25 cellular contexts compared by ENCODE assay signal in genomic region chr10:75003891-75004290, GRCh38.
"Had no signal": no experiment of that assay in that cellular context is flagged by ENCODE, and none has a peak within 500 bp of the region (broad histone marks: within the 10 kb centered on the region; RNA-seq: fewer than 3 reads in every experiment).

No MANE protein-coding gene starts in this region.

- H3K27ac ChIP-seq: ascending aorta, breast epithelium, SJSA1 had no signal

- H3K9me3 ChIP-seq: ascending aorta, breast epithelium, SJSA1, SK-N-SH had no signal

- H3K4me3 Mint-ChIP-seq: activated CD4-positive, alpha-beta T cell treated with anti-CD3 and anti-CD28 coated beads, Interleukin-2, amount 10 ng/mL, durations not matched to agents 24 days and 14 days; activated CD8-positive, alpha-beta T cell treated with anti-CD3 and anti-CD28 coated beads for 36 hours; activated naive CD8-positive, alpha-beta T cell treated with anti-CD3 and anti-CD28 coated beads for 36 hours; activated T-cell treated with anti-CD3 and anti-CD28 coated beads, Interleukin-2, amount 50 U/mL, for 72 hours; activated T-helper 17 cell treated with anti-CD3 and anti-CD28 coated beads, Interleukin-2, amount 50 U/mL, for 72 hours; T-helper 1 cell treated with Interleukin-12 subunit alpha and Interleukin-12 subunit beta and Interleukin-4 antibody, amounts not matched to agents 30 μg/mL and 1 μg/mL, for 36 hours; T-helper 2 cell treated with Interferon-gamma antibody and Interleukin-4, amounts not matched to agents 5 μg/mL and 100 μg/mL, for 36 hours had no signal

- H3K36me3 ChIP-seq: breast epithelium, SJSA1 had no signal

- H3K9me3 Mint-ChIP-seq: activated CD4-positive, alpha-beta T cell treated with anti-CD3 and anti-CD28 coated beads, Interleukin-2, amount 10 ng/mL, durations not matched to agents 24 days and 14 days; activated CD8-positive, alpha-beta T cell treated with anti-CD3 and anti-CD28 coated beads for 36 hours; activated naive CD8-positive, alpha-beta T cell treated with anti-CD3 and anti-CD28 coated beads for 36 hours; activated T-cell treated with anti-CD3 and anti-CD28 coated beads, Interleukin-2, amount 50 U/mL, for 72 hours; activated T-helper 17 cell treated with anti-CD3 and anti-CD28 coated beads, Interleukin-2, amount 50 U/mL, for 72 hours; T-helper 1 cell treated with Interleukin-12 subunit alpha and Interleukin-12 subunit beta and Interleukin-4 antibody, amounts not matched to agents 30 μg/mL and 1 μg/mL, for 36 hours; T-helper 2 cell treated with Interferon-gamma antibody and Interleukin-4, amounts not matched to agents 5 μg/mL and 100 μg/mL, for 36 hours had no signal

- H3K27ac Mint-ChIP-seq: activated CD4-positive, alpha-beta T cell treated with anti-CD3 and anti-CD28 coated beads, Interleukin-2, amount 10 ng/mL, durations not matched to agents 24 days and 14 days; activated CD8-positive, alpha-beta T cell treated with anti-CD3 and anti-CD28 coated beads for 36 hours; activated naive CD8-positive, alpha-beta T cell treated with anti-CD3 and anti-CD28 coated beads for 36 hours; activated T-cell treated with anti-CD3 and anti-CD28 coated beads, Interleukin-2, amount 50 U/mL, for 72 hours; activated T-helper 17 cell treated with anti-CD3 and anti-CD28 coated beads, Interleukin-2, amount 50 U/mL, for 72 hours; T-helper 1 cell treated with Interleukin-12 subunit alpha and Interleukin-12 subunit beta and Interleukin-4 antibody, amounts not matched to agents 30 μg/mL and 1 μg/mL, for 36 hours; T-helper 2 cell treated with Interferon-gamma antibody and Interleukin-4, amounts not matched to agents 5 μg/mL and 100 μg/mL, for 36 hours had no signal

- H3K27me3 Mint-ChIP-seq: activated CD4-positive, alpha-beta T cell treated with anti-CD3 and anti-CD28 coated beads, Interleukin-2, amount 10 ng/mL, durations not matched to agents 24 days and 14 days; activated CD8-positive, alpha-beta T cell treated with anti-CD3 and anti-CD28 coated beads for 36 hours; activated naive CD8-positive, alpha-beta T cell treated with anti-CD3 and anti-CD28 coated beads for 36 hours; activated T-helper 17 cell treated with anti-CD3 and anti-CD28 coated beads, Interleukin-2, amount 50 U/mL, for 72 hours had no signal

- H3K4me2 ChIP-seq: SK-N-SH had no signal

- H3K27me3 ChIP-seq: ascending aorta, breast epithelium, SJSA1 had no signal

- DNase-seq: activated CD4-positive, alpha-beta T cell treated with anti-CD3 and anti-CD28 coated beads, Interleukin-2, amount 10 ng/mL, durations not matched to agents 24 days and 14 days; activated CD4-positive, alpha-beta T cell treated with anti-CD3 and anti-CD28 coated beads, Interleukin-2, amount 50 U/mL, for 4 hours; activated CD8-positive, alpha-beta T cell treated with anti-CD3 and anti-CD28 coated beads for 36 hours; activated effector memory CD4-positive, alpha-beta T cell treated with anti-CD3 and anti-CD28 coated beads, Interleukin-2, amount 50 U/mL, for 16 hours; activated naive CD4-positive, alpha-beta T cell; activated naive CD4-positive, alpha-beta T cell treated with anti-CD3 and anti-CD28 coated beads, Interleukin-2, amount 50 U/mL, for 16 hours; activated naive CD8-positive, alpha-beta T cell treated with anti-CD3 and anti-CD28 coated beads for 36 hours; activated T-cell treated with anti-CD3 and anti-CD28 coated beads, Interleukin-2, amount 50 U/mL, for 1 hour; activated T-cell treated with anti-CD3 and anti-CD28 coated beads, Interleukin-2, amount 50 U/mL, for 72 hours; amygdala; NCI-H1105; NCI-H1417 treated with DMSO at 0.1 percent for 48 hours; NCI-H187 treated with DMSO at 0.1 percent for 48 hours; NCI-H2081; NCI-H345; NCI-H524 treated with DMSO at 0.1 percent for 48 hours; SHP77; SK-N-SH had no signal

- H3K4me1 ChIP-seq: ascending aorta, breast epithelium had no signal

- H3K9ac ChIP-seq: SK-N-SH had no signal

- FAIRE-seq: TTC549 had no signal

- H3K4me3 ChIP-seq: ascending aorta, breast epithelium, SJSA1 had no signal
